In genomic region chr22:43011079-43011478, GRCh38 we compare ENCODE assay signal across 17 cellular contexts. TPM values are rescaled to one million over a fixed set of nuclear protein-coding genes. Genes with fewer than 3 reads are reported as not detected.
DNase-seq lines count a peak whose midpoint lies in the region; ATAC-seq and TF ChIP-seq lines count a peak whose summit lies in the region.
"Had no signal": no experiment of that assay in that cellular context is flagged by ENCODE, and none has a peak within 500 bp of the region (broad histone marks: within the 10 kb centered on the region; RNA-seq: fewer than 3 reads in every experiment).

No MANE protein-coding gene starts in this region.

- H3K4me1 Mint-ChIP-seq in WTC11: peaks cover 51% of the 10 kb centered on the region
- H3K4me1 Mint-ChIP-seq in activated naive CD4-positive, alpha-beta T cell treated with anti-CD3 and anti-CD28 coated beads, Interleukin-2, amount 10 ng/mL, durations not matched to agents 7 days and 5 days: peaks cover 38% of the 10 kb centered on the region

- H3K4me2 ChIP-seq in hepatocyte: peak overlapping the region; percentile 82

- H3K9me2 ChIP-seq in hepatocyte (replicated peaks; ENCODE audit: insufficient read depth): no peaks in the 10 kb centered on the region

- H3K27me3 Mint-ChIP-seq in WTC11 (ENCODE audit: low read depth): peaks cover 7% of the 10 kb centered on the region; the same call in 1 of the 2 replicates
- peaks cover 10% of the 10 kb centered on the region for H3K27me3 Mint-ChIP-seq in activated naive CD4-positive, alpha-beta T cell treated with anti-CD3 and anti-CD28 coated beads, Interleukin-2, amount 10 ng/mL, durations not matched to agents 7 days and 5 days

- intact Hi-C loops in left cardiac atrium (cut with DNase I): no loop called here

- H4K20me1 ChIP-seq in hepatocyte (ENCODE audit: insufficient read depth, poor library complexity, severe bottlenecking): peaks cover 25% of the 10 kb centered on the region

- no peaks in the 10 kb centered on the region for H3K9me3 Mint-ChIP-seq in WTC11
- no peaks in the 10 kb centered on the region for H3K9me3 Mint-ChIP-seq in activated naive CD4-positive, alpha-beta T cell treated with anti-CD3 and anti-CD28 coated beads, Interleukin-2, amount 10 ng/mL, durations not matched to agents 7 days and 5 days

- CTCF ChIA-PET in WTC11 (lab: Charles Lee): interaction anchor here (0.5 to 0.9 kb wide), 4 partner anchors 9 to 738 kb away, joined by 3 to 4 read pairs (median 3); no protein-coding TSS in a partner anchor
- CTCF ChIA-PET in activated naive CD4-positive, alpha-beta T cell treated with anti-CD3 and anti-CD28 coated beads, Interleukin-2, amount 10 ng/mL, durations not matched to agents 7 days and 5 days (lab: Charles Lee): no interaction called here

- H3K4me3 Mint-ChIP-seq in WTC11: no peak overlapping the region
- H3K4me3 Mint-ChIP-seq in activated naive CD4-positive, alpha-beta T cell treated with anti-CD3 and anti-CD28 coated beads, Interleukin-2, amount 10 ng/mL, durations not matched to agents 7 days and 5 days: no peak overlapping the region

- H3K79me2 ChIP-seq in hepatocyte: peaks cover 87% of the 10 kb centered on the region

- POLR2A ChIA-PET in WTC11 (lab: Charles Lee): no interaction called here

- H3K9me3 ChIP-seq in hepatocyte (ENCODE audit: low read depth): no peaks in the 10 kb centered on the region
- H3K9me3 ChIP-seq: esophagus squamous epithelium, left lung had no signal

- no peak overlapping the region for H2AFZ ChIP-seq in hepatocyte

- ATAC-seq in WTC11 (peak; percentile 3; the same call in 1 of the 2 replicates), HG03039 (IDR thresholded peaks at IDR 0.05; ENCODE audit: unreplicated experiment) (no peak), left cardiac atrium (no peak)
- ATAC-seq: left lung had no signal

- H3K27me3 ChIP-seq in hepatocyte: no peaks in the 10 kb centered on the region
- H3K27me3 ChIP-seq: esophagus squamous epithelium, left lung had no signal

- H3K4me1 ChIP-seq in hepatocyte (ENCODE audit: insufficient read depth): peaks cover 57% of the 10 kb centered on the region

- no peaks in the 10 kb centered on the region for H3K36me3 Mint-ChIP-seq in WTC11
- no peaks in the 10 kb centered on the region for H3K36me3 Mint-ChIP-seq in activated naive CD4-positive, alpha-beta T cell treated with anti-CD3 and anti-CD28 coated beads, Interleukin-2, amount 10 ng/mL, durations not matched to agents 7 days and 5 days

- no peaks in the 10 kb centered on the region for H3K36me3 ChIP-seq in hepatocyte (replicated peaks; ENCODE audit: insufficient read depth, low read depth)
- H3K36me3 ChIP-seq: esophagus squamous epithelium, left lung had no signal

- H3K27ac Mint-ChIP-seq in WTC11: peak overlapping the region; percentile 72
- no peak overlapping the region for H3K27ac Mint-ChIP-seq in activated naive CD4-positive, alpha-beta T cell treated with anti-CD3 and anti-CD28 coated beads, Interleukin-2, amount 10 ng/mL, durations not matched to agents 7 days and 5 days

- TF ChIP-seq CTCF in WTC11 (IDR thresholded peaks at IDR 0.05): no peak
- TF ChIP-seq CTCF in hepatocyte (IDR thresholded peaks at IDR 0.05; ENCODE audit: poor library complexity): no peak

- peak; percentile 57 for DNase-seq in ELF-1 (ENCODE audit: low read depth, low spot score)
- DNase-seq in WTC11 (ENCODE audit: low spot score): no peak
- DNase-seq in hepatocyte (ENCODE audit: low spot score): peak; percentile 49
- DNase-seq in renal cortical epithelial cell (ENCODE audit: low read depth): peak; percentile 76
- no peak for DNase-seq in left cardiac atrium
- no peak for DNase-seq in activated naive CD4-positive, alpha-beta T cell treated with anti-CD3 and anti-CD28 coated beads, Interleukin-2, amount 10 ng/mL, durations not matched to agents 7 days and 5 days
- no peak for DNase-seq in activated CD8-positive, alpha-beta memory T cell treated with anti-CD3 and anti-CD28 coated beads for 24 hours
- DNase-seq: anterior cingulate cortex, dermis blood vessel endothelial cell, DMS79 treated with DMSO at 0.1 percent for 48 hours, esophagus squamous epithelium, NCI-H1694 treated with DMSO at 0.1 percent for 48 hours, NCI-H524, OCI-M1 had no signal

- WGBS in hepatocyte (ENCODE audit: low lambda C conversion rate, missing lambda C conversion rate): 50% methylated on average over 7 of the region's 7 CpGs

- H3K4me3 ChIP-seq in hepatocyte: no peak overlapping the region
- H3K4me3 ChIP-seq: esophagus squamous epithelium, left lung, SK-N-MC had no signal

- H3K27ac ChIP-seq in hepatocyte: peak overlapping the region; percentile 86
- H3K27ac ChIP-seq: esophagus squamous epithelium, left lung, SK-N-MC had no signal

TF ChIP-seq in WTC11, 78 proteins besides CTCF, POLR2A, EP300 and RAD21:
- TF ChIP-seq ZNF219 (CRISPR knock-in tag; IDR thresholded peaks at IDR 0.05; ENCODE audit: borderline replicate concordance): no peak
- TF ChIP-seq ESRRA (CRISPR knock-in tag; IDR thresholded peaks at IDR 0.05; ENCODE audit: borderline replicate concordance): no peak
- no peak for TF ChIP-seq ZNF396 (CRISPR knock-in tag; IDR thresholded peaks at IDR 0.05; ENCODE audit: borderline replicate concordance)
- no peak for TF ChIP-seq MYBL2 (CRISPR knock-in tag; IDR thresholded peaks at IDR 0.05)
- no peak for TF ChIP-seq ERG (CRISPR knock-in tag; IDR thresholded peaks at IDR 0.05)
- no peak for TF ChIP-seq ZSCAN18 (CRISPR knock-in tag; IDR thresholded peaks at IDR 0.05)

RNA-seq across cellular contexts. Expression of gene PACSIN2, which starts 3.9 kb away (rescaled TPM):
- 64.1 to 70.5 TPM (median 69.0 TPM) in 3 replicates for total RNA-seq in WTC11 (2021)
- total RNA-seq in hepatocyte: 77.7 and 87.4 TPM in 2 replicates
- polyA plus RNA-seq in hepatocyte: 85.5 and 86.3 TPM in 2 replicates
- 69.8 and 129 TPM in 2 replicates for total RNA-seq in renal cortical epithelial cell
- 10 to 100 TPM; 55.8 to 62.9 TPM for total RNA-seq in left cardiac atrium

Comparison
In these comparisons a context has a peak if more than half of its experiments do, and no peak if none do; other contexts are left out.
1. DNase-seq: peak in ELF-1 (single experiment), hepatocyte (single experiment) and renal cortical epithelial cell (single experiment); none in WTC11 (single experiment), left cardiac atrium (single experiment), activated naive CD4-positive, alpha-beta T cell treated with anti-CD3 and anti-CD28 coated beads, Interleukin-2, amount 10 ng/mL, durations not matched to agents 7 days and 5 days (single experiment) and activated CD8-positive, alpha-beta memory T cell treated with anti-CD3 and anti-CD28 coated beads for 24 hours (single experiment).